Comparison of ENCODE assay signal across 28 cellular contexts in the genomic region with DNA sequence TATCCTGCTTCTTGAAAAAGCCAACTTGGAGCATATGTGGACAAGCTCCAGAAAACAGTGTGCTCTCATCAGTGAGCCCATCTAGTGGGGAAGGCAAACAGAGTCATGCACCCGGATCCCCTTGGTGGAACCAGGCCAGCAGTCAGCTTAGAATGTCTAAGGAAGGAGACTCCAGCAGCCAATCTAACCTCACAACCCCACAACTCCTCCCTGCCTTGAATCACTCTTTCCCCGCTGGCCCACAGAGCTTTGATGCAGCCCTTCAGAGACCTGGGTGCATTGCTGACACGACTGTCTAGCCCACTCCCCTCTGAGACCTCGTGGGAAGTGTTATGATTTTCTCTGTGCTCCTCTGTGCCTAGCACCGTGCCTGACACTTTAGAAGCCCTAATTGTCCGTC.
DNase-seq lines count a peak whose midpoint lies in the region; TF ChIP-seq lines count a peak whose summit lies in the region.
"Had no signal": no experiment of that assay in that cellular context is flagged by ENCODE, and none has a peak within 500 bp of the region (broad histone marks: within the 10 kb centered on the region; RNA-seq: fewer than 3 reads in every experiment).

No MANE protein-coding gene starts in this region.

- H3K36me3 Mint-ChIP-seq in HFFc6 (ENCODE audit: low read depth) (no peaks in the 10 kb centered on the region), nephron (ENCODE audit: low read depth) (no peaks in the 10 kb centered on the region)
- H3K36me3 Mint-ChIP-seq in activated T-cell treated with anti-CD3 and anti-CD28 coated beads, Interleukin-2, amount 50 U/mL, for 24 hours (ENCODE audit: low read depth) = no peaks in the 10 kb centered on the region
- H3K36me3 Mint-ChIP-seq in CD4-positive, alpha-beta memory T cell = no peaks in the 10 kb centered on the region
- H3K36me3 Mint-ChIP-seq: memory B cell had no signal

- H3K9me3 Mint-ChIP-seq in HFFc6 (no peaks in the 10 kb centered on the region), nephron (no peaks in the 10 kb centered on the region)
- peaks cover 1% of the 10 kb centered on the region for H3K9me3 Mint-ChIP-seq in activated T-cell treated with anti-CD3 and anti-CD28 coated beads, Interleukin-2, amount 50 U/mL, for 24 hours
- peaks cover 0 to 12% (median 3%) of the 10 kb centered on the region in 8 donors for H3K9me3 Mint-ChIP-seq in CD4-positive, alpha-beta memory T cell
- H3K9me3 Mint-ChIP-seq: activated naive CD8-positive, alpha-beta T cell treated with anti-CD3 and anti-CD28 coated beads for 36 hours had no signal

- H3K4me3 ChIP-seq in adipocyte (ENCODE audit: low read length) = peak overlapping the region; percentile 28
- H3K4me3 ChIP-seq in CD4-positive, alpha-beta memory T cell (ENCODE audit: low read length in 2 of 2) = no peak overlapping the region
- H3K4me3 ChIP-seq: cardiac muscle cell, colonic mucosa, left lung, Peyer's patch had no signal

- TF ChIP-seq CTCF in HFFc6 (IDR thresholded peaks at IDR 0.05) = no peak
- no peak for TF ChIP-seq CTCF in nephron (IDR thresholded peaks at IDR 0.05; ENCODE audit: unreplicated experiment in 3 of 3)

- intact Hi-C loops in CD4-positive, alpha-beta memory T cell (cut with micrococcal nuclease) = no loop called here

- H3K4me1 Mint-ChIP-seq in HFFc6 (ENCODE audit: low read depth) (peaks cover 58% of the 10 kb centered on the region), nephron (peaks cover 47% of the 10 kb centered on the region)
- H3K4me1 Mint-ChIP-seq in activated T-cell treated with anti-CD3 and anti-CD28 coated beads, Interleukin-2, amount 50 U/mL, for 24 hours (ENCODE audit: low read depth) = no peaks in the 10 kb centered on the region
- H3K4me1 Mint-ChIP-seq in CD4-positive, alpha-beta memory T cell = no peaks in the 10 kb centered on the region
- H3K4me1 Mint-ChIP-seq: activated naive CD8-positive, alpha-beta T cell treated with anti-CD3 and anti-CD28 coated beads for 36 hours; memory B cell had no signal

- no peaks in the 10 kb centered on the region for H3K27me3 ChIP-seq in adipocyte (replicated peaks; ENCODE audit: control insufficient read depth, insufficient read depth, low read length)
- H3K27me3 ChIP-seq in CD4-positive, alpha-beta memory T cell (ENCODE audit: insufficient read depth, low read length) = no peaks in the 10 kb centered on the region
- H3K27me3 ChIP-seq: cardiac muscle cell, colonic mucosa, left lung, Peyer's patch had no signal

- H3K9ac ChIP-seq in adipocyte (ENCODE audit: low read length) = peak overlapping the region; percentile 73

- CTCF ChIA-PET in CD4-positive, alpha-beta memory T cell (lab: Charles Lee; ENCODE audit: partially characterized antibody) = no interaction called here

- DNase-seq in HFFc6 = no peak
- DNase-seq in adipocyte (ENCODE audit: low read depth) = no peak
- DNase-seq in activated T-cell treated with anti-CD3 and anti-CD28 coated beads, Interleukin-2, amount 50 U/mL, for 24 hours = no peak
- DNase-seq in occipital lobe (lab: John Stamatoyannopoulos, UW) = no peak
- no peak for DNase-seq in NCI-H2107 treated with DMSO at 0.1 percent for 48 hours (lab: John Stamatoyannopoulos, UW; ENCODE audit: unreplicated experiment)
- DNase-seq in CD4-positive, alpha-beta memory T cell = no peak
- DNase-seq: activated CD4-positive, alpha-beta T cell treated with anti-CD3 and anti-CD28 coated beads for 48 hours; activated effector memory CD4-positive, alpha-beta T cell treated with Interleukin-2 at 50 U/mL for 16 hours; activated naive CD8-positive, alpha-beta T cell treated with anti-CD3 and anti-CD28 coated beads for 36 hours; colonic mucosa; DND-41; effector CD4-positive, alpha-beta T cell; glutamatergic neuron; left lung; NCI-H146; NCI-H2107; NCI-H748 treated with DMSO at 0.1 percent for 48 hours; Peyer's patch; SIG-M5; stimulated activated CD4-positive, alpha-beta T cell treated with anti-CD3 and anti-CD28 coated beads, Interleukin-2, amount 100 ng/mL, for 24 hours; stimulated activated CD8-positive, alpha-beta memory T cell treated with anti-CD3 and anti-CD28 coated beads, Interleukin-4, amount 100 ng/mL, for 48 hours; SW 1271; T-helper 9 cell had no signal

- no peaks in the 10 kb centered on the region for H3K9me3 ChIP-seq in adipocyte (ENCODE audit: control insufficient read depth, low read length)
- no peaks in the 10 kb centered on the region for H3K9me3 ChIP-seq in CD4-positive, alpha-beta memory T cell (ENCODE audit: control insufficient read depth in 1 of 2, low read length in 2 of 2)
- H3K9me3 ChIP-seq: colonic mucosa, left lung, Peyer's patch had no signal

- H3K36me3 ChIP-seq in adipocyte (ENCODE audit: control insufficient read depth, insufficient read depth, low read length, severe bottlenecking) = no peaks in the 10 kb centered on the region
- H3K36me3 ChIP-seq in CD4-positive, alpha-beta memory T cell (ENCODE audit: insufficient read depth, low read length) = no peaks in the 10 kb centered on the region
- H3K36me3 ChIP-seq: cardiac muscle cell, colonic mucosa, left lung, Peyer's patch had no signal

- POLR2A ChIA-PET in CD4-positive, alpha-beta memory T cell (lab: Charles Lee; ENCODE audit: partially characterized antibody) = no interaction called here

- H3K4me1 ChIP-seq in adipocyte (ENCODE audit: control insufficient read depth, insufficient read depth, low read length) = peaks cover 38% of the 10 kb centered on the region
- H3K4me1 ChIP-seq in CD4-positive, alpha-beta memory T cell (ENCODE audit: insufficient read depth, low read length) = no peaks in the 10 kb centered on the region
- H3K4me1 ChIP-seq: colonic mucosa, left lung had no signal

- H3K4me3 Mint-ChIP-seq in HFFc6 (peak overlapping the region; percentile 28), nephron (no peak overlapping the region)
- no peak overlapping the region for H3K4me3 Mint-ChIP-seq in activated T-cell treated with anti-CD3 and anti-CD28 coated beads, Interleukin-2, amount 50 U/mL, for 24 hours
- H3K4me3 Mint-ChIP-seq in CD4-positive, alpha-beta memory T cell = no peak overlapping the region
- H3K4me3 Mint-ChIP-seq: activated naive CD8-positive, alpha-beta T cell treated with anti-CD3 and anti-CD28 coated beads for 36 hours; memory B cell; neural crest cell; stimulated activated naive CD8-positive, alpha-beta T cell treated with anti-CD3 and anti-CD28 coated beads, Interleukin-15, Interleukin-2, amounts not matched to agents 100 ng/mL and 50 ng/mL, for 24 hours had no signal

- H3K27me3 Mint-ChIP-seq in HFFc6 (ENCODE audit: insufficient read depth) = no peaks in the 10 kb centered on the region
- no peaks in the 10 kb centered on the region for H3K27me3 Mint-ChIP-seq in nephron (ENCODE audit: low read depth)
- no peaks in the 10 kb centered on the region for H3K27me3 Mint-ChIP-seq in activated T-cell treated with anti-CD3 and anti-CD28 coated beads, Interleukin-2, amount 50 U/mL, for 24 hours
- no peaks in the 10 kb centered on the region for H3K27me3 Mint-ChIP-seq in CD4-positive, alpha-beta memory T cell
- H3K27me3 Mint-ChIP-seq: activated naive CD8-positive, alpha-beta T cell treated with anti-CD3 and anti-CD28 coated beads for 36 hours; memory B cell had no signal

- peak overlapping the region; percentile 75 for H3K27ac Mint-ChIP-seq in HFFc6
- H3K27ac Mint-ChIP-seq in nephron = peak overlapping the region; percentile 55 to 80 (median 66)
- H3K27ac Mint-ChIP-seq in activated T-cell treated with anti-CD3 and anti-CD28 coated beads, Interleukin-2, amount 50 U/mL, for 24 hours = no peak overlapping the region
- H3K27ac Mint-ChIP-seq in CD4-positive, alpha-beta memory T cell = no peak overlapping the region
- H3K27ac Mint-ChIP-seq: activated naive CD8-positive, alpha-beta T cell treated with anti-CD3 and anti-CD28 coated beads for 36 hours; memory B cell; stimulated activated naive CD8-positive, alpha-beta T cell treated with anti-CD3 and anti-CD28 coated beads, Interleukin-15, Interleukin-2, amounts not matched to agents 100 ng/mL and 50 ng/mL, for 24 hours had no signal

- no peak overlapping the region for H3K27ac ChIP-seq in CD4-positive, alpha-beta memory T cell (ENCODE audit: low read depth, low read length)
- H3K27ac ChIP-seq: cardiac muscle cell, colonic mucosa, left lung, Peyer's patch had no signal

Comparison
In these comparisons a context has a peak if more than half of its experiments do, and no peak if none do; other contexts are left out.
1. H3K27ac Mint-ChIP-seq: peak in HFFc6 (single experiment) and nephron (3 of 3); none in activated T-cell treated with anti-CD3 and anti-CD28 coated beads, Interleukin-2, amount 50 U/mL, for 24 hours (single experiment) and CD4-positive, alpha-beta memory T cell (0 of 7).